ENCODE assay signal across 36 cellular contexts in genomic region chr7:122738937-122739336, GRCh38. TPM values are rescaled to one million over a fixed set of nuclear protein-coding genes. Genes with fewer than 3 reads are reported as not detected.
"Had no signal": no experiment of that assay in that cellular context is flagged by ENCODE, and none has a peak within 500 bp of the region (broad histone marks: within the 10 kb centered on the region; RNA-seq: fewer than 3 reads in every experiment).

No MANE protein-coding gene starts in this region.

- H3K4me1 ChIP-seq: Peyer's patch, SJSA1 had no signal

- H3K4me1 Mint-ChIP-seq: activated B cell treated with CpG ODN at 0.5 μM for 24 hours; activated CD4-positive, alpha-beta memory T cell treated with anti-CD3 and anti-CD28 coated beads, Interleukin-2, amount 10 ng/mL, durations not matched to agents 7 days and 5 days; activated CD8-positive, alpha-beta memory T cell treated with anti-CD3 and anti-CD28 coated beads, Interleukin-2, amount 10 ng/mL, durations not matched to agents 7 days and 5 days; activated naive CD4-positive, alpha-beta T cell treated with anti-CD3 and anti-CD28 coated beads, Interleukin-2, amount 10 ng/mL, durations not matched to agents 7 days and 5 days; activated naive CD8-positive, alpha-beta T cell treated with anti-CD3 and anti-CD28 coated beads, Interleukin-2, amount 50 U/mL, for 24 hours; central memory CD8-positive, alpha-beta T cell had no signal

- H3K4me3 ChIP-seq: cardiac muscle cell, MG63, Peyer's patch, SJSA1 had no signal

- H3K4me3 Mint-ChIP-seq: activated B cell treated with CpG ODN at 0.5 μM for 24 hours; activated CD4-positive, alpha-beta memory T cell treated with anti-CD3 and anti-CD28 coated beads, Interleukin-2, amount 10 ng/mL, durations not matched to agents 7 days and 5 days; activated CD8-positive, alpha-beta memory T cell treated with anti-CD3 and anti-CD28 coated beads, Interleukin-2, amount 10 ng/mL, durations not matched to agents 7 days and 5 days; activated naive CD4-positive, alpha-beta T cell treated with anti-CD3 and anti-CD28 coated beads, Interleukin-2, amount 10 ng/mL, durations not matched to agents 7 days and 5 days; activated naive CD8-positive, alpha-beta T cell; activated naive CD8-positive, alpha-beta T cell treated with anti-CD3 and anti-CD28 coated beads, Interleukin-2, amount 50 U/mL, for 24 hours; central memory CD8-positive, alpha-beta T cell; T-helper 1 cell treated with Interleukin-12 subunit alpha and Interleukin-12 subunit beta and Interleukin-4 antibody, amounts not matched to agents 30 μg/mL and 1 μg/mL, for 36 hours; T-helper 2 cell treated with Interferon-gamma antibody and Interleukin-4, amounts not matched to agents 5 μg/mL and 100 μg/mL, for 36 hours had no signal

- H3K9ac ChIP-seq: SK-N-SH had no signal

- H3K36me3 ChIP-seq: cardiac muscle cell, MG63, Peyer's patch, SJSA1 had no signal

- H3K27ac Mint-ChIP-seq: activated B cell treated with CpG ODN at 0.5 μM for 24 hours; activated CD4-positive, alpha-beta memory T cell treated with anti-CD3 and anti-CD28 coated beads, Interleukin-2, amount 10 ng/mL, durations not matched to agents 7 days and 5 days; activated CD8-positive, alpha-beta memory T cell treated with anti-CD3 and anti-CD28 coated beads, Interleukin-2, amount 10 ng/mL, durations not matched to agents 7 days and 5 days; activated naive CD4-positive, alpha-beta T cell treated with anti-CD3 and anti-CD28 coated beads, Interleukin-2, amount 10 ng/mL, durations not matched to agents 7 days and 5 days; activated naive CD8-positive, alpha-beta T cell; activated naive CD8-positive, alpha-beta T cell treated with anti-CD3 and anti-CD28 coated beads, Interleukin-2, amount 50 U/mL, for 24 hours; T-helper 1 cell treated with Interleukin-12 subunit alpha and Interleukin-12 subunit beta and Interleukin-4 antibody, amounts not matched to agents 30 μg/mL and 1 μg/mL, for 36 hours; T-helper 2 cell treated with Interferon-gamma antibody and Interleukin-4, amounts not matched to agents 5 μg/mL and 100 μg/mL, for 36 hours had no signal

- H3K27me3 ChIP-seq: cardiac muscle cell, MG63, Peyer's patch had no signal

- ATAC-seq: activated CD8-positive, alpha-beta memory T cell treated with anti-CD3 and anti-CD28 coated beads, Interleukin-2, amount 10 ng/mL, durations not matched to agents 7 days and 5 days; activated naive CD8-positive, alpha-beta T cell treated with anti-CD3 and anti-CD28 coated beads, Interleukin-2, amount 50 U/mL, for 24 hours; PC-3 had no signal

- FAIRE-seq: TTC549 had no signal

- H3K27me3 Mint-ChIP-seq: activated B cell treated with CpG ODN at 0.5 μM for 24 hours; activated CD4-positive, alpha-beta memory T cell treated with anti-CD3 and anti-CD28 coated beads, Interleukin-2, amount 10 ng/mL, durations not matched to agents 7 days and 5 days; activated CD8-positive, alpha-beta memory T cell treated with anti-CD3 and anti-CD28 coated beads, Interleukin-2, amount 10 ng/mL, durations not matched to agents 7 days and 5 days; activated naive CD4-positive, alpha-beta T cell treated with anti-CD3 and anti-CD28 coated beads, Interleukin-2, amount 10 ng/mL, durations not matched to agents 7 days and 5 days; activated naive CD8-positive, alpha-beta T cell; activated naive CD8-positive, alpha-beta T cell treated with anti-CD3 and anti-CD28 coated beads, Interleukin-2, amount 50 U/mL, for 24 hours; central memory CD8-positive, alpha-beta T cell had no signal

- H3K9me3 ChIP-seq: MG63, Peyer's patch, SJSA1, SK-N-SH had no signal

- DNase-seq: activated B cell treated with CpG ODN at 0.5 μM for 24 hours; activated CD4-positive, alpha-beta memory T cell treated with anti-CD3 and anti-CD28 coated beads, Interleukin-2, amount 10 ng/mL, durations not matched to agents 7 days and 5 days; activated CD4-positive, alpha-beta T cell treated with anti-CD3 and anti-CD28 coated beads for 1 hour; activated CD4-positive, alpha-beta T cell treated with anti-CD3 and anti-CD28 coated beads for 48 hours; activated CD8-positive, alpha-beta memory T cell treated with anti-CD3 and anti-CD28 coated beads for 24 hours; activated CD8-positive, alpha-beta memory T cell treated with anti-CD3 and anti-CD28 coated beads, Interleukin-2, amount 10 ng/mL, durations not matched to agents 7 days and 5 days; activated CD8-positive, alpha-beta memory T cell treated with anti-CD3 and anti-CD28 coated beads, Interleukin-2, amount 50 U/mL, for 48 hours; activated effector memory CD4-positive, alpha-beta T cell treated with Interleukin-2 at 50 U/mL for 16 hours; activated naive CD4-positive, alpha-beta T cell treated with anti-CD3 and anti-CD28 coated beads, Interleukin-2, amount 10 ng/mL, durations not matched to agents 7 days and 5 days; activated naive CD8-positive, alpha-beta T cell treated with anti-CD3 and anti-CD28 coated beads, Interleukin-2, amount 50 U/mL, for 24 hours; activated T-cell treated with anti-CD3 and anti-CD28 coated beads, Interleukin-2, amount 50 U/mL, for 48 hours; anterior cingulate cortex; Kasumi-1; MG63; NCI-H1048; NCI-H1105 treated with DMSO at 0.1 percent for 48 hours; NCI-H1436; NCI-H1694; NCI-H1930; NCI-H2081 treated with DMSO at 0.1 percent for 48 hours; NCI-H226; NCI-H446 treated with DMSO at 0.1 percent for 48 hours; NCI-H69; NK-92 treated with Interleukin-12 subunit alpha and Interleukin-12 subunit beta, amount 100 ng/mL, for 24 hours; PC-3; Peyer's patch; RPMI8226; SHP77 treated with DMSO at 0.1 percent for 48 hours; SK-N-SH had no signal

- H3K9me3 Mint-ChIP-seq: activated B cell treated with CpG ODN at 0.5 μM for 24 hours; activated CD4-positive, alpha-beta memory T cell treated with anti-CD3 and anti-CD28 coated beads, Interleukin-2, amount 10 ng/mL, durations not matched to agents 7 days and 5 days; activated naive CD8-positive, alpha-beta T cell treated with anti-CD3 and anti-CD28 coated beads, Interleukin-2, amount 50 U/mL, for 24 hours; T-helper 1 cell treated with Interleukin-12 subunit alpha and Interleukin-12 subunit beta and Interleukin-4 antibody, amounts not matched to agents 30 μg/mL and 1 μg/mL, for 36 hours; T-helper 2 cell treated with Interferon-gamma antibody and Interleukin-4, amounts not matched to agents 5 μg/mL and 100 μg/mL, for 36 hours had no signal

- H3K4me2 ChIP-seq: SK-N-SH had no signal

- H3K27ac ChIP-seq: cardiac muscle cell, Peyer's patch, SJSA1 had no signal

- H3K36me3 Mint-ChIP-seq: activated CD8-positive, alpha-beta memory T cell treated with anti-CD3 and anti-CD28 coated beads, Interleukin-2, amount 10 ng/mL, durations not matched to agents 7 days and 5 days; activated naive CD4-positive, alpha-beta T cell treated with anti-CD3 and anti-CD28 coated beads, Interleukin-2, amount 10 ng/mL, durations not matched to agents 7 days and 5 days; activated naive CD8-positive, alpha-beta T cell had no signal

RNA-seq across cellular contexts. Expression of gene RNF148, which starts 36.2 kb away (rescaled TPM):
- total RNA-seq: activated B cell treated with CpG ODN at 0.5 μM for 24 hours; activated CD4-positive, alpha-beta memory T cell treated with anti-CD3 and anti-CD28 coated beads, Interleukin-2, amount 10 ng/mL, durations not matched to agents 7 days and 5 days; activated CD8-positive, alpha-beta memory T cell treated with anti-CD3 and anti-CD28 coated beads, Interleukin-2, amount 10 ng/mL, durations not matched to agents 7 days and 5 days had no signal
- polyA plus RNA-seq: cardiac muscle cell, SK-N-SH had no signal

RNA-seq across cellular contexts. Expression of gene RNF133, which starts 40.0 kb away (rescaled TPM):
- total RNA-seq: activated B cell treated with CpG ODN at 0.5 μM for 24 hours; activated CD4-positive, alpha-beta memory T cell treated with anti-CD3 and anti-CD28 coated beads, Interleukin-2, amount 10 ng/mL, durations not matched to agents 7 days and 5 days; activated CD8-positive, alpha-beta memory T cell treated with anti-CD3 and anti-CD28 coated beads, Interleukin-2, amount 10 ng/mL, durations not matched to agents 7 days and 5 days had no signal
- polyA plus RNA-seq: cardiac muscle cell had no signal
